In genomic region chr2:45910473-45911060, GRCh38 we compare ENCODE assay signal across 21 cellular contexts.
A peak's percentile ranks its signal among the peaks of the same experiment; 100 is the strongest.
DNase-seq lines count a peak whose midpoint lies in the region; ATAC-seq and TF ChIP-seq lines count a peak whose summit lies in the region.
"Had no signal": no experiment of that assay in that cellular context is flagged by ENCODE, and none has a peak within 500 bp of the region (broad histone marks: within the 10 kb centered on the region; RNA-seq: fewer than 3 reads in every experiment).

No MANE protein-coding gene starts in this region.

- H3K27me3 Mint-ChIP-seq in activated B cell treated with CpG ODN at 0.5 μM for 24 hours (no peaks in the 10 kb centered on the region), type B pancreatic cell (no peaks in the 10 kb centered on the region)
- H3K27me3 Mint-ChIP-seq: activated CD8-positive, alpha-beta T cell treated with anti-CD3 and anti-CD28 coated beads for 36 hours had no signal

- no TSS peak for BruUV-seq in PC-3 (replicated peaks; lab: Mats Ljungman, UMichigan)

- TF ChIP-seq CTCF in activated B cell treated with CpG ODN at 0.5 μM for 24 hours (IDR thresholded peaks at IDR 0.05) (no peak), hepatocyte (IDR thresholded peaks at IDR 0.05; ENCODE audit: poor library complexity) (no peak), type B pancreatic cell (conservative IDR thresholded peaks at IDR 0.05) (no peak), PC-3 (conservative IDR thresholded peaks at IDR 0.05; ENCODE audit: low read depth, low read length) (no peak)

- DNase-seq in NCI-H345 (lab: John Stamatoyannopoulos, UW) (peak; percentile 19), NCI-H345 treated with DMSO at 0.1 percent for 48 hours (lab: John Stamatoyannopoulos, UW; ENCODE audit: unreplicated experiment) (no peak), activated B cell treated with CpG ODN at 0.5 μM for 24 hours (no peak), hepatocyte (ENCODE audit: low spot score) (no peak), type B pancreatic cell (ENCODE audit: extremely low spot score, unreplicated experiment) (no peak), PC-3 (no peak)
- DNase-seq: 8988T; activated CD8-positive, alpha-beta T cell treated with anti-CD3 and anti-CD28 coated beads for 36 hours; activated gamma-delta T cell treated with Interleukin-2 at 50 U/mL for 16 hours; effector CD4-positive, alpha-beta T cell; EL; esophagus squamous epithelium; left ventricle myocardium inferior; NCI-H187 treated with DMSO at 0.1 percent for 48 hours; NK-92 treated with Interleukin-12 subunit alpha and Interleukin-12 subunit beta, amount 100 ng/mL, for 24 hours; stimulated activated CD4-positive, alpha-beta T cell treated with anti-CD3 and anti-CD28 coated beads, Interleukin-4, amount 100 ng/mL, for 1 hour; T-helper 9 cell had no signal

- H4K20me1 ChIP-seq in hepatocyte (ENCODE audit: insufficient read depth, poor library complexity, severe bottlenecking): no peaks in the 10 kb centered on the region
- H4K20me1 ChIP-seq in PC-3 (ENCODE audit: low read length): no peaks in the 10 kb centered on the region

- H3K4me3 Mint-ChIP-seq in activated B cell treated with CpG ODN at 0.5 μM for 24 hours (peak overlapping the region; percentile 53), type B pancreatic cell (no peak overlapping the region)
- H3K4me3 Mint-ChIP-seq: activated CD8-positive, alpha-beta T cell treated with anti-CD3 and anti-CD28 coated beads for 36 hours; WTC11 had no signal

- H3K36me3 Mint-ChIP-seq in activated B cell treated with CpG ODN at 0.5 μM for 24 hours (ENCODE audit: low read depth) (peaks cover 5% of the 10 kb centered on the region), type B pancreatic cell (no peaks in the 10 kb centered on the region)
- H3K36me3 Mint-ChIP-seq: WTC11 had no signal

- H3K9me2 ChIP-seq in hepatocyte (replicated peaks; ENCODE audit: insufficient read depth) (no peaks in the 10 kb centered on the region), PC-3 (replicated peaks; ENCODE audit: low read length) (no peaks in the 10 kb centered on the region)

- H3K27me3 ChIP-seq in hepatocyte (no peaks in the 10 kb centered on the region), PC-3 (ENCODE audit: low read length) (no peaks in the 10 kb centered on the region)
- H3K27me3 ChIP-seq: esophagus squamous epithelium, neutrophil had no signal

- H3K9me3 Mint-ChIP-seq in activated B cell treated with CpG ODN at 0.5 μM for 24 hours (no peaks in the 10 kb centered on the region), type B pancreatic cell (no peaks in the 10 kb centered on the region)
- H3K9me3 Mint-ChIP-seq: activated CD8-positive, alpha-beta T cell treated with anti-CD3 and anti-CD28 coated beads for 36 hours had no signal

- peaks cover 70% of the 10 kb centered on the region for H3K4me1 Mint-ChIP-seq in activated B cell treated with CpG ODN at 0.5 μM for 24 hours
- peaks cover 21% of the 10 kb centered on the region for H3K4me1 Mint-ChIP-seq in type B pancreatic cell (ENCODE audit: unreplicated experiment)

- 89% methylated on average over 7 of the region's 7 CpGs for WGBS in hepatocyte (ENCODE audit: low lambda C conversion rate, missing lambda C conversion rate)

- H3F3A ChIP-seq in PC-3 (ENCODE audit: low read length, unreplicated experiment): no peaks in the 10 kb centered on the region

- H3K4me1 ChIP-seq in hepatocyte (ENCODE audit: insufficient read depth) (peaks cover 30% of the 10 kb centered on the region), PC-3 (ENCODE audit: insufficient read depth, low read length) (peaks cover 21% of the 10 kb centered on the region)

- H3K36me3 ChIP-seq in hepatocyte (replicated peaks; ENCODE audit: insufficient read depth, low read depth) (no peaks in the 10 kb centered on the region), PC-3 (ENCODE audit: low read depth, low read length) (no peaks in the 10 kb centered on the region)
- H3K36me3 ChIP-seq: esophagus squamous epithelium, left ventricle myocardium inferior, neutrophil had no signal

- intact Hi-C loops in activated B cell treated with CpG ODN at 0.5 μM for 24 hours (cut with micrococcal nuclease): loop anchor here (2.0 kb wide), 1 partner anchor 16 kb away; no protein-coding TSS in a partner anchor
- intact Hi-C loops in PC-3 (cut with micrococcal nuclease): no loop called here

- ATAC-seq in activated B cell treated with CpG ODN at 0.5 μM for 24 hours (ENCODE audit: low read depth): no peak
- ATAC-seq in GM21423 (IDR thresholded peaks at IDR 0.05; ENCODE audit: unreplicated experiment): no peak
- ATAC-seq in GM19452 (IDR thresholded peaks at IDR 0.05; ENCODE audit: unreplicated experiment): no peak
- ATAC-seq in PC-3: no peak
- ATAC-seq: activated CD8-positive, alpha-beta T cell treated with anti-CD3 and anti-CD28 coated beads for 36 hours; WTC11 had no signal

- H2AFZ ChIP-seq in hepatocyte (no peak overlapping the region), PC-3 (ENCODE audit: low read length) (no peak overlapping the region)

- no peak overlapping the region for H3K9ac ChIP-seq in PC-3 (ENCODE audit: low read length)

- no peak overlapping the region for H3K4me2 ChIP-seq in hepatocyte
- H3K4me2 ChIP-seq in PC-3 (ENCODE audit: low read length): no peak overlapping the region

- H3K27ac Mint-ChIP-seq in activated B cell treated with CpG ODN at 0.5 μM for 24 hours (peak overlapping the region; percentile 73), type B pancreatic cell (peak overlapping the region; percentile 50)
- H3K27ac Mint-ChIP-seq: activated CD8-positive, alpha-beta T cell treated with anti-CD3 and anti-CD28 coated beads for 36 hours; WTC11 had no signal

- CTCF ChIA-PET in activated B cell treated with CpG ODN at 0.5 μM for 24 hours (lab: Charles Lee) (no interaction called here), PC-3 (lab: Charles Lee) (no interaction called here)

- no peaks in the 10 kb centered on the region for H3K9me3 ChIP-seq in hepatocyte (ENCODE audit: low read depth)
- H3K9me3 ChIP-seq in PC-3 (ENCODE audit: low read length): no peaks in the 10 kb centered on the region
- H3K9me3 ChIP-seq: esophagus squamous epithelium, left ventricle myocardium inferior, neutrophil had no signal

- no peaks in the 10 kb centered on the region for H3K79me2 ChIP-seq in hepatocyte
- H3K79me2 ChIP-seq in PC-3 (ENCODE audit: low read length): no peaks in the 10 kb centered on the region

- H3K27ac ChIP-seq in hepatocyte (peak overlapping the region; percentile 94), PC-3 (ENCODE audit: low read length) (no peak overlapping the region)
- H3K27ac ChIP-seq: left ventricle myocardium inferior, neutrophil had no signal

- POLR2A ChIA-PET in activated B cell treated with CpG ODN at 0.5 μM for 24 hours (lab: Charles Lee): interaction anchor here (1.6 kb wide), 1 partner anchor 21 kb away, joined by 3 read pairs; no protein-coding TSS in a partner anchor
- POLR2A ChIA-PET in PC-3 (lab: Charles Lee; ENCODE audit: unreplicated experiment): no interaction called here

- no peak overlapping the region for H3K4me3 ChIP-seq in hepatocyte
- no peak overlapping the region for H3K4me3 ChIP-seq in PC-3 (ENCODE audit: low read length)
- H3K4me3 ChIP-seq: esophagus squamous epithelium, left ventricle myocardium inferior had no signal
